ENCODE assay signal across 1 cellular context in genomic region chr21:33491373-33492102, GRCh38.
A peak's percentile ranks its signal among the peaks of the same experiment; 100 is the strongest.
TF ChIP-seq lines count a peak whose summit lies in the region.

Gene DNAJC28 (minus strand): TSS chr21:33491716. CDS start chr21:33489393, 2,323 bp downstream.

TF ChIP-seq in H1, 55 proteins besides CTCF, POLR2A, EP300 and RAD21 (continued from another document):
- TF ChIP-seq MAX (IDR thresholded peaks at IDR 0.05): peak; percentile 42
- TF ChIP-seq POU5F1 (IDR thresholded peaks at IDR 0.05; ENCODE audit: low read depth, low read length): no peak
- TF ChIP-seq CHD7 (IDR thresholded peaks at IDR 0.05; ENCODE audit: insufficient replicate concordance, low read length): no peak
- TF ChIP-seq KDM1A (IDR thresholded peaks at IDR 0.05; ENCODE audit: borderline replicate concordance, low read length): no peak
- TF ChIP-seq HDAC2 (IDR thresholded peaks at IDR 0.05; ENCODE audit: borderline replicate concordance in 1 of 2, low read depth in 2 of 2, low read length in 2 of 2): peak in 1 of 2 experiments; percentile 21; a peak in 1 of 4 replicates
- 0 out of 2 replicates have a peak, but pooled peaks have one; percentile 64 for TF ChIP-seq RBBP5 (IDR thresholded peaks at IDR 0.05; ENCODE audit: borderline replicate concordance, low read depth, low read length)
- TF ChIP-seq TAF7 (optimal IDR thresholded peaks at IDR 0.05; ENCODE audit: borderline replicate concordance, low read depth, low read length): peak; percentile 40
- TF ChIP-seq EGR1 (IDR thresholded peaks at IDR 0.05; ENCODE audit: borderline replicate concordance, low read depth, low read length): peak; percentile 32; the same call in 1 of the 2 replicates
- TF ChIP-seq NRF1 (IDR thresholded peaks at IDR 0.05; ENCODE audit: low read depth, low read length): peak; percentile 91
- TF ChIP-seq CBX5 (IDR thresholded peaks at IDR 0.05; ENCODE audit: low read depth, low read length): no peak
- no peak for TF ChIP-seq SUZ12 (IDR thresholded peaks at IDR 0.05; ENCODE audit: low read length)
- peak; percentile 39; the same call in 1 of the 2 replicates for TF ChIP-seq CREB1 (IDR thresholded peaks at IDR 0.05)
- peak; percentile 51 for TF ChIP-seq POLR2AphosphoS5 (IDR thresholded peaks at IDR 0.05; ENCODE audit: low read depth, low read length)
- peak; percentile 11 to 70; a peak in 2 of 4 replicates for TF ChIP-seq SIN3A (conservative IDR thresholded peaks at IDR 0.05 in 1 of 2, IDR thresholded peaks at IDR 0.05 in 1 of 2; ENCODE audit: low read depth in 1 of 2, low read length in 2 of 2)
- peak; percentile 86 for TF ChIP-seq ASH2L (IDR thresholded peaks at IDR 0.05; ENCODE audit: low read length)
- TF ChIP-seq YY1 (IDR thresholded peaks at IDR 0.05; ENCODE audit: low read depth, low read length): peak; percentile 20; the same call in 1 of the 2 replicates
- TF ChIP-seq SP4 (IDR thresholded peaks at IDR 0.05; ENCODE audit: low read length): peak; percentile 89
- peak; percentile 80 for TF ChIP-seq SIX5 (IDR thresholded peaks at IDR 0.05; ENCODE audit: low read depth, low read length)
- TF ChIP-seq CTBP2 (IDR thresholded peaks at IDR 0.05; ENCODE audit: borderline replicate concordance, insufficient read depth, insufficient read length, low read length): no peak
- no peak for TF ChIP-seq BACH1 (IDR thresholded peaks at IDR 0.05; ENCODE audit: low read length)
- TF ChIP-seq JUN (IDR thresholded peaks at IDR 0.05; ENCODE audit: low read depth, low read length): no peak
- TF ChIP-seq TAF1 (IDR thresholded peaks at IDR 0.05; ENCODE audit: low read depth, low read length): peak; percentile 33; the same call in 1 of the 2 replicates
- no peak for TF ChIP-seq SIRT6 (IDR thresholded peaks at IDR 0.05; ENCODE audit: low read length)
- TF ChIP-seq FOSL1 (IDR thresholded peaks at IDR 0.05; ENCODE audit: insufficient read depth, low read depth, low read length): no peak
- TF ChIP-seq E2F6 (IDR thresholded peaks at IDR 0.05): peak; percentile 4; the same call in 1 of the 2 replicates
- TF ChIP-seq TEAD4 (IDR thresholded peaks at IDR 0.05; ENCODE audit: low read depth, low read length): 0 out of 2 replicates have a peak, but pooled peaks have one; percentile 10
- TF ChIP-seq KDM4A (IDR thresholded peaks at IDR 0.05; ENCODE audit: low read depth, low read length, severe bottlenecking): peak; percentile 87
